Comparison of ENCODE assay signal across 8 cellular contexts in genomic region chr2:39377226-39377939, GRCh38. TPM values are rescaled to one million over a fixed set of nuclear protein-coding genes. Genes with fewer than 3 reads are reported as not detected.
DNase-seq lines count a peak whose midpoint lies in the region; ATAC-seq and TF ChIP-seq lines count a peak whose summit lies in the region.

No MANE protein-coding gene starts in this region.

- no peak for TF ChIP-seq CTCF in CD14-positive monocyte (IDR thresholded peaks at IDR 0.05)
- TF ChIP-seq CTCF in gastrocnemius medialis (IDR thresholded peaks at IDR 0.05 in 4 of 5, conservative IDR thresholded peaks at IDR 0.05 in 1 of 5), result no peak

- H3K36me3 Mint-ChIP-seq in CD14-positive monocyte, result peaks cover 23 to 29% of the 10 kb centered on the region in 2 donors
- peaks cover 15% of the 10 kb centered on the region for H3K36me3 Mint-ChIP-seq in activated T-helper 1 cell treated with anti-CD3 and anti-CD28 coated beads, Interleukin-12 subunit alpha, Interleukin-12 subunit beta, Interleukin-2, Interleukin-4 antibody, amounts not matched to agents 30 ng/mL and 10 ng/mL and 1 ng/mL, durations not matched to agents 14 hours and 24 hours and 36 hours (ENCODE audit: low read depth)

- H3K4me1 ChIP-seq in gastrocnemius medialis, result peaks cover 51 to 57% of the 10 kb centered on the region in 2 donors

- H3K9me3 Mint-ChIP-seq in CD14-positive monocyte, result peaks cover 5 to 23% (median 15%) of the 10 kb centered on the region in 7 donors
- peaks cover 20% of the 10 kb centered on the region for H3K9me3 Mint-ChIP-seq in activated T-helper 1 cell treated with anti-CD3 and anti-CD28 coated beads, Interleukin-12 subunit alpha, Interleukin-12 subunit beta, Interleukin-2, Interleukin-4 antibody, amounts not matched to agents 30 ng/mL and 10 ng/mL and 1 ng/mL, durations not matched to agents 14 hours and 24 hours and 36 hours

- H3K4me3 ChIP-seq in gastrocnemius medialis, result no peak overlapping the region

- H3K27ac Mint-ChIP-seq in CD14-positive monocyte, result peak overlapping the region; percentile 66 to 84 (median 76)
- H3K27ac Mint-ChIP-seq in activated T-helper 1 cell treated with anti-CD3 and anti-CD28 coated beads, Interleukin-12 subunit alpha, Interleukin-12 subunit beta, Interleukin-2, Interleukin-4 antibody, amounts not matched to agents 30 ng/mL and 10 ng/mL and 1 ng/mL, durations not matched to agents 14 hours and 24 hours and 36 hours, result peak overlapping the region; percentile 84

- H3K27me3 Mint-ChIP-seq in CD14-positive monocyte (ENCODE audit: low read depth in 3 of 3), result no peaks in the 10 kb centered on the region
- no peaks in the 10 kb centered on the region for H3K27me3 Mint-ChIP-seq in activated T-helper 1 cell treated with anti-CD3 and anti-CD28 coated beads, Interleukin-12 subunit alpha, Interleukin-12 subunit beta, Interleukin-2, Interleukin-4 antibody, amounts not matched to agents 30 ng/mL and 10 ng/mL and 1 ng/mL, durations not matched to agents 14 hours and 24 hours and 36 hours (ENCODE audit: insufficient read depth)

- intact Hi-C loops in CD14-positive monocyte (cut with micrococcal nuclease), result loop anchor here in 1 of 2 donors (10.0 kb wide), 1 partner anchor 357 kb away; no protein-coding TSS in a partner anchor
- intact Hi-C loops in activated T-helper 1 cell treated with anti-CD3 and anti-CD28 coated beads, Interleukin-12 subunit alpha, Interleukin-12 subunit beta, Interleukin-2, Interleukin-4 antibody, amounts not matched to agents 30 ng/mL and 10 ng/mL and 1 ng/mL, durations not matched to agents 14 hours and 24 hours and 36 hours (cut with micrococcal nuclease), result loop anchor here (1.0 to 5.0 kb wide), 7 partner anchors 31 to 248 kb away; no protein-coding TSS in a partner anchor
- intact Hi-C loops in gastrocnemius medialis (cut with DNase I; ENCODE audit: low total_unique reads), result loop anchor here (5.0 kb wide), 1 partner anchor 355 kb away; no protein-coding TSS in a partner anchor

- ATAC-seq in HG03280 (IDR thresholded peaks at IDR 0.05; ENCODE audit: unreplicated experiment) (peak; percentile 83), gastrocnemius medialis (no peak)

- H3K4me1 Mint-ChIP-seq in CD14-positive monocyte, result peaks cover 26% of the 10 kb centered on the region
- peaks cover 34% of the 10 kb centered on the region for H3K4me1 Mint-ChIP-seq in activated T-helper 1 cell treated with anti-CD3 and anti-CD28 coated beads, Interleukin-12 subunit alpha, Interleukin-12 subunit beta, Interleukin-2, Interleukin-4 antibody, amounts not matched to agents 30 ng/mL and 10 ng/mL and 1 ng/mL, durations not matched to agents 14 hours and 24 hours and 36 hours (ENCODE audit: low read depth)

- H3K27me3 ChIP-seq in gastrocnemius medialis, result no peaks in the 10 kb centered on the region

- H3K4me3 Mint-ChIP-seq in CD14-positive monocyte, result no peak overlapping the region
- peak overlapping the region; percentile 1 for H3K4me3 Mint-ChIP-seq in activated T-helper 1 cell treated with anti-CD3 and anti-CD28 coated beads, Interleukin-12 subunit alpha, Interleukin-12 subunit beta, Interleukin-2, Interleukin-4 antibody, amounts not matched to agents 30 ng/mL and 10 ng/mL and 1 ng/mL, durations not matched to agents 14 hours and 24 hours and 36 hours

- in situ Hi-C loops in gastrocnemius medialis (cut with MboI; ENCODE audit: low sequenced_read_pairs in 4 of 4), result loop anchor here in 1 of 4 donors (10.0 kb wide), 1 partner anchor 57 kb away; the partner anchor contains the start of gene MAP4K3

- DNase-seq in CD14-positive monocyte (ENCODE audit: low spot score) (no peak), GM19240 (ENCODE audit: insufficient read length, low spot score) (peak; percentile 8), gastrocnemius medialis (no peak), SHP77 treated with DMSO at 0.1 percent for 48 hours (lab: John Stamatoyannopoulos, UW) (no peak), activated gamma-delta T cell treated with Interleukin-2 at 50 U/mL for 16 hours (no peak), NCI-H1436 (lab: John Stamatoyannopoulos, UW) (no peak)
- peak; percentile 4 for DNase-seq in activated T-helper 1 cell treated with anti-CD3 and anti-CD28 coated beads, Interleukin-12 subunit alpha, Interleukin-12 subunit beta, Interleukin-2, Interleukin-4 antibody, amounts not matched to agents 30 ng/mL and 10 ng/mL and 1 ng/mL, durations not matched to agents 14 hours and 24 hours and 36 hours (ENCODE audit: low spot score)

- H3K27ac ChIP-seq in gastrocnemius medialis, result peak overlapping the region; percentile 81 to 91 (median 87)

- H3K36me3 ChIP-seq in gastrocnemius medialis, result no peaks in the 10 kb centered on the region

- no peaks in the 10 kb centered on the region for H3K9me3 ChIP-seq in gastrocnemius medialis

- no peak for TF ChIP-seq POLR2A in gastrocnemius medialis (IDR thresholded peaks at IDR 0.05)

RNA-seq across cellular contexts. Expression of gene MAP4K3, which starts 59.7 kb away (rescaled TPM):
- polyA plus RNA-seq in CD14-positive monocyte, result 1 to 10 TPM; 1.0 to 4.0 TPM
- total RNA-seq in activated T-helper 1 cell treated with anti-CD3 and anti-CD28 coated beads, Interleukin-12 subunit alpha, Interleukin-12 subunit beta, Interleukin-2, Interleukin-4 antibody, amounts not matched to agents 30 ng/mL and 10 ng/mL and 1 ng/mL, durations not matched to agents 14 hours and 24 hours and 36 hours, result 15.7 and 24.1 TPM in 2 replicates
- 10 to 100 TPM; 23.0 to 52.1 (median 31.8) TPM for total RNA-seq in gastrocnemius medialis

Comparison
In these comparisons a context has a peak if more than half of its experiments do, and no peak if none do; other contexts are left out.
1. DNase-seq: peak in GM19240 (single experiment) and activated T-helper 1 cell treated with anti-CD3 and anti-CD28 coated beads, Interleukin-12 subunit alpha, Interleukin-12 subunit beta, Interleukin-2, Interleukin-4 antibody, amounts not matched to agents 30 ng/mL and 10 ng/mL and 1 ng/mL, durations not matched to agents 14 hours and 24 hours and 36 hours (single experiment); none in CD14-positive monocyte (single experiment), gastrocnemius medialis (0 of 2), SHP77 treated with DMSO at 0.1 percent for 48 hours (single experiment), activated gamma-delta T cell treated with Interleukin-2 at 50 U/mL for 16 hours (single experiment) and NCI-H1436 (single experiment).